ENCODE assay signal across 8 cellular contexts in genomic region chr2:26347286-26347865, GRCh38. TPM values are rescaled to one million over a fixed set of nuclear protein-coding genes. Genes with fewer than 3 reads are reported as not detected.
A peak's percentile ranks its signal among the peaks of the same experiment; 100 is the strongest.
DNase-seq lines count a peak whose midpoint lies in the region; ATAC-seq and TF ChIP-seq lines count a peak whose summit lies in the region.

No MANE protein-coding gene starts in this region.

- no peak for TF ChIP-seq POLR2A in NB4 (IDR thresholded peaks at IDR 0.05; ENCODE audit: extremely low read depth, insufficient read length)

- H3K4me3 ChIP-seq in NB4 (ENCODE audit: low read depth, low read length), result peak overlapping the region; percentile 87

- H3K36me3 Mint-ChIP-seq in CD4-positive, alpha-beta T cell (ENCODE audit: low read depth), result peaks cover 25% of the 10 kb centered on the region
- no peaks in the 10 kb centered on the region for H3K36me3 Mint-ChIP-seq in nephron (ENCODE audit: low read depth)

- peaks cover 49% of the 10 kb centered on the region for H3K4me1 Mint-ChIP-seq in CD4-positive, alpha-beta T cell (ENCODE audit: low read depth)
- H3K4me1 Mint-ChIP-seq in nephron, result peaks cover 29% of the 10 kb centered on the region

- H3K27ac Mint-ChIP-seq in CD4-positive, alpha-beta T cell, result peak overlapping the region; percentile 97
- peak overlapping the region; percentile 64 to 93 (median 91) for H3K27ac Mint-ChIP-seq in nephron

- peak overlapping the region; percentile 97 for H3K4me3 Mint-ChIP-seq in CD4-positive, alpha-beta T cell
- H3K4me3 Mint-ChIP-seq in nephron, result peak overlapping the region; percentile 96 to 97 (median 97)

- DNase-seq in CD4-positive, alpha-beta T cell, result no peak
- peak; percentile 47 for DNase-seq in NB4 (ENCODE audit: low read depth)
- DNase-seq in dermis blood vessel endothelial cell, result peak; percentile 19
- no peak for DNase-seq in GM10266 (ENCODE audit: extremely low spot score)
- no peak for DNase-seq in activated CD4-positive, alpha-beta T cell treated with anti-CD3 and anti-CD28 coated beads, Interleukin-2, amount 50 U/mL, for 1 hour

- H3K9me3 Mint-ChIP-seq in CD4-positive, alpha-beta T cell, result no peaks in the 10 kb centered on the region
- no peaks in the 10 kb centered on the region for H3K9me3 Mint-ChIP-seq in nephron

- H3K27ac ChIP-seq in CD4-positive, alpha-beta T cell (ENCODE audit: low read depth, low read length), result peak overlapping the region; percentile 96

- H3K9me3 ChIP-seq in CD4-positive, alpha-beta T cell (ENCODE audit: control insufficient read depth, low read length), result no peaks in the 10 kb centered on the region

- no peak for ATAC-seq in CD4-positive, alpha-beta T cell (ENCODE audit: poor library complexity)
- ATAC-seq in GM21825 (IDR thresholded peaks at IDR 0.05; ENCODE audit: unreplicated experiment) (no peak), HG03457 (IDR thresholded peaks at IDR 0.05; ENCODE audit: unreplicated experiment) (no peak)

- POLR2A ChIA-PET in CD4-positive, alpha-beta T cell (lab: Charles Lee), result interaction anchor here (1.2 to 4.7 kb wide), 4 partner anchors 38 to 163 kb away, joined by 3 to 52 read pairs (median 20); partner anchors contain the start of genes HADHA and HADHB

- H3K27me3 ChIP-seq in CD4-positive, alpha-beta T cell (ENCODE audit: control insufficient read depth, insufficient read depth, low read length), result no peaks in the 10 kb centered on the region

- no peaks in the 10 kb centered on the region for H3K27me3 Mint-ChIP-seq in CD4-positive, alpha-beta T cell
- no peaks in the 10 kb centered on the region for H3K27me3 Mint-ChIP-seq in nephron (ENCODE audit: low read depth)

- intact Hi-C loops in CD4-positive, alpha-beta T cell (cut with DNase I, micrococcal nuclease), result loop anchor here (2.0 to 10.0 kb wide), 9 partner anchors 50 to 1185 kb away; partner anchors contain the start of genes ASXL2 (in 2 of the 2), HADHA (in 2 of the 2), HADHB (in 2 of the 2) and CENPA (in 1 of the 2)

- no peak for TF ChIP-seq CTCF in CD4-positive, alpha-beta T cell (IDR thresholded peaks at IDR 0.05)
- TF ChIP-seq CTCF in NB4 (IDR thresholded peaks at IDR 0.05; ENCODE audit: low read depth, low read length) (no peak), nephron (IDR thresholded peaks at IDR 0.05; ENCODE audit: unreplicated experiment in 3 of 3) (no peak), GM10266 (IDR thresholded peaks at IDR 0.05; ENCODE audit: control insufficient read depth, insufficient read depth, low read depth, missing control alignments) (no peak)

- CTCF ChIA-PET in CD4-positive, alpha-beta T cell (lab: Charles Lee), result interaction anchor here (1.2 kb wide), 1 partner anchor 72 kb away, joined by 3 read pairs; no protein-coding TSS in a partner anchor

RNA-seq across cellular contexts. Expression of gene ADGRF3, which starts 0.8 kb away (rescaled TPM):
- total RNA-seq in CD4-positive, alpha-beta T cell, result 1 to 10 TPM in 1 of 2 experiments, under 1 TPM in 1; 0.96 to 1.3 TPM
- 0.84 TPM in 1 of 2 replicates, not detected in the other for total RNA-seq in dermis blood vessel endothelial cell

RNA-seq across cellular contexts. Expression of gene SELENOI, which starts 1.4 kb away (rescaled TPM):
- total RNA-seq in CD4-positive, alpha-beta T cell, result 10 to 100 TPM; 27.7 to 31.5 TPM
- 16.7 and 17.9 TPM in 2 replicates for total RNA-seq in dermis blood vessel endothelial cell

RNA-seq across cellular contexts. Expression of gene DRC1, which starts 54.3 kb away (rescaled TPM):
- not detected for total RNA-seq in CD4-positive, alpha-beta T cell
- total RNA-seq in dermis blood vessel endothelial cell, result 0.09 and 0.17 TPM in 2 replicates

Comparison
In these comparisons a context has a peak if more than half of its experiments do, and no peak if none do; other contexts are left out.
1. DNase-seq: peak in NB4 (single experiment) and dermis blood vessel endothelial cell (single experiment); none in CD4-positive, alpha-beta T cell (0 of 10), GM10266 (single experiment) and activated CD4-positive, alpha-beta T cell treated with anti-CD3 and anti-CD28 coated beads, Interleukin-2, amount 50 U/mL, for 1 hour (single experiment).